Comparison of ENCODE assay signal across 12 cellular contexts in genomic region chr16:4377573-4378146, GRCh38. TPM values are rescaled to one million over a fixed set of nuclear protein-coding genes. Genes with fewer than 3 reads are reported as not detected.
DNase-seq lines count a peak whose midpoint lies in the region; ATAC-seq, FAIRE-seq and TF ChIP-seq lines count a peak whose summit lies in the region.
"Had no signal": no experiment of that assay in that cellular context is flagged by ENCODE, and none has a peak within 500 bp of the region (broad histone marks: within the 10 kb centered on the region; RNA-seq: fewer than 3 reads in every experiment).

No MANE protein-coding gene starts in this region.

- no peaks in the 10 kb centered on the region for H3K9me2 ChIP-seq in OCI-LY7 (ENCODE audit: insufficient read depth, low read length)

- intact Hi-C loops in pancreas (cut with DNase I), result no loop called here
- intact Hi-C loops in OCI-LY7 (cut with micrococcal nuclease; ENCODE audit: unreplicated experiment), result no loop called here

- H2AFZ ChIP-seq in OCI-LY7 (ENCODE audit: low read length), result no peak overlapping the region

- H3K4me3 ChIP-seq in BLaER1 (no peak overlapping the region), pancreas (no peak overlapping the region), OCI-LY7 (ENCODE audit: low read depth, low read length, poor library complexity, severe bottlenecking) (no peak overlapping the region)
- H3K4me3 ChIP-seq: spleen had no signal

- ATAC-seq in foreskin keratinocyte (peak; percentile 2), pancreas (peak in 1 of 4 donors; percentile 6), HG03460 (IDR thresholded peaks at IDR 0.05; ENCODE audit: unreplicated experiment) (no peak), left lobe of liver (no peak)
- ATAC-seq: activated CD8-positive, alpha-beta T cell treated with anti-CD3 and anti-CD28 coated beads for 36 hours had no signal

- H3K9ac ChIP-seq in BLaER1, result no peak overlapping the region

- H3K27me3 ChIP-seq in BLaER1 (no peaks in the 10 kb centered on the region), foreskin keratinocyte (no peaks in the 10 kb centered on the region), pancreas (no peaks in the 10 kb centered on the region)
- H3K27me3 ChIP-seq: spleen had no signal

- H3K4me2 ChIP-seq in BLaER1, result no peak overlapping the region; the same call in 1 of the 2 replicates
- no peak overlapping the region for H3K4me2 ChIP-seq in OCI-LY7 (ENCODE audit: low read length)

- no peak for FAIRE-seq in pancreas (lab: Jason Lieb, UNC)

- peaks cover 99% of the 10 kb centered on the region for H4K20me1 ChIP-seq in BLaER1
- peaks cover under 1% of the 10 kb centered on the region; the same call in 1 of the 2 replicates for H4K20me1 ChIP-seq in OCI-LY7 (ENCODE audit: insufficient read depth, low read length)

- POLR2A ChIA-PET in RWPE1 (lab: Yijun Ruan, JAX; ENCODE audit: low non-redundant PET) (no interaction called here), OCI-LY7 (lab: Charles Lee) (no interaction called here)

- WGBS in pancreas, 2 donors, result 62 to 68% methylated on average over 12 of the region's 12 CpGs

- BruUV-seq in OCI-LY7 (replicated peaks; lab: Mats Ljungman, UMichigan), result no TSS peak

- H3K79me2 ChIP-seq in OCI-LY7 (ENCODE audit: insufficient read depth, low read depth, low read length), result no peaks in the 10 kb centered on the region

- H3K9me3 ChIP-seq in BLaER1 (no peaks in the 10 kb centered on the region), pancreas (no peaks in the 10 kb centered on the region), OCI-LY7 (ENCODE audit: low read length) (no peaks in the 10 kb centered on the region)
- H3K9me3 ChIP-seq: spleen had no signal

- TF ChIP-seq CTCF in RWPE1 (conservative IDR thresholded peaks at IDR 0.05; ENCODE audit: low read depth), result no peak
- no peak for TF ChIP-seq CTCF in foreskin keratinocyte (conservative IDR thresholded peaks at IDR 0.05)
- TF ChIP-seq CTCF in pancreas (IDR thresholded peaks at IDR 0.05), result no peak
- TF ChIP-seq CTCF in OCI-LY7 (conservative IDR thresholded peaks at IDR 0.05; ENCODE audit: low read length), result no peak

- H3K4me1 ChIP-seq in BLaER1 (peaks cover 78% of the 10 kb centered on the region), foreskin keratinocyte (peaks cover 14% of the 10 kb centered on the region), pancreas (peaks cover 0 to 25% (median 24%) of the 10 kb centered on the region in 3 donors), OCI-LY7 (ENCODE audit: insufficient read depth, low read length, poor library complexity, severe bottlenecking) (peaks cover 8% of the 10 kb centered on the region)

- no peak for DNase-seq in RWPE1 (ENCODE audit: low spot score)
- no peak for DNase-seq in foreskin keratinocyte
- peak in 1 of 6 donors; percentile 60 for DNase-seq in pancreas
- no peak for DNase-seq in mesenteric fat pad (ENCODE audit: low spot score)
- DNase-seq in OCI-LY7 (ENCODE audit: low spot score), result no peak
- DNase-seq in left lobe of liver (ENCODE audit: low spot score), result no peak
- DNase-seq: activated CD8-positive, alpha-beta T cell treated with anti-CD3 and anti-CD28 coated beads for 36 hours; NCI-H2107; SHP77 treated with DMSO at 0.1 percent for 48 hours; spleen had no signal

- CTCF ChIA-PET in RWPE1 (lab: Yijun Ruan, JAX), result interaction anchor here (0.5 to 5.5 kb wide), 7 partner anchors 9 to 89 kb away, joined by 3 to 22 read pairs (median 7); partner anchors contain the start of gene PAM16
- CTCF ChIA-PET in OCI-LY7 (lab: Charles Lee; ENCODE audit: unreplicated experiment), result interaction anchor here (0.9 kb wide), 1 partner anchor 27 kb away, joined by 3 read pairs; no protein-coding TSS in a partner anchor

- H3K36me3 ChIP-seq in BLaER1 (peaks cover 58% of the 10 kb centered on the region), pancreas (peaks cover 0 to 7% (median 0%) of the 10 kb centered on the region in 3 donors), OCI-LY7 (ENCODE audit: insufficient read depth, low read length) (no peaks in the 10 kb centered on the region)

- H3K27ac ChIP-seq in BLaER1 (0 out of 2 replicates have a peak overlapping the region, but pooled peaks have one; percentile 9), RWPE1 (peak overlapping the region; percentile 99), foreskin keratinocyte (no peak overlapping the region), pancreas (peak overlapping the region in 3 of 4 donors; percentile 33 to 92 (median 86)), OCI-LY7 (ENCODE audit: low read depth, low read length, poor library complexity, severe bottlenecking) (no peak overlapping the region)

RNA-seq across cellular contexts. Expression of gene VASN, which starts 6.0 kb away (rescaled TPM):
- 1.8 and 2.3 TPM in 2 replicates for total RNA-seq in foreskin keratinocyte
- polyA plus RNA-seq in foreskin keratinocyte, result 1.5 and 2.0 TPM in 2 replicates
- 10 to 100 TPM in 1 of 6 donors, 1 to 10 TPM in 5; 3.1 to 10.1 (median 7.9) TPM for total RNA-seq in pancreas
- polyA plus RNA-seq in pancreas, result 10 to 100 TPM in 1 of 2 donors, 1 to 10 TPM in 1; 9.0 to 14.8 TPM
- total RNA-seq in mesenteric fat pad, result 26.6 TPM
- total RNA-seq in OCI-LY7 (2014; rRNA removed; shearing (Covaris generic)), result not detected in 2 replicates
- total RNA-seq in OCI-LY7 (2022), result not detected in 2 replicates
- total RNA-seq in left lobe of liver, result 22.3 TPM
- total RNA-seq: activated CD8-positive, alpha-beta T cell treated with anti-CD3 and anti-CD28 coated beads for 36 hours had no signal

RNA-seq across cellular contexts. Expression of gene PAM16, which starts 26.5 kb away (rescaled TPM):
- total RNA-seq in foreskin keratinocyte (42.8 and 49.2 TPM in 2 replicates), pancreas (10 to 100 TPM; 12.2 to 29.6 (median 22.7) TPM), mesenteric fat pad (38.2 TPM), OCI-LY7 (2022) (77.4 and 82.4 TPM in 2 replicates), left lobe of liver (41.0 TPM)
- polyA plus RNA-seq in foreskin keratinocyte (73.7 and 76.5 TPM in 2 replicates), pancreas (100 to 1,000 TPM in 1 of 2 donors, 10 to 100 TPM in 1; 69.6 to 106 TPM)
- total RNA-seq in OCI-LY7 (2014; rRNA removed; shearing (Covaris generic)), result 80.6 and 92.1 TPM in 2 replicates

RNA-seq across cellular contexts. Expression of gene CORO7, which starts 38.7 kb away (rescaled TPM):
- 22.7 and 24.3 TPM in 2 replicates for total RNA-seq in foreskin keratinocyte
- 17.1 and 17.5 TPM in 2 replicates for polyA plus RNA-seq in foreskin keratinocyte
- total RNA-seq in pancreas, result 10 to 100 TPM in 4 of 6 donors, 1 to 10 TPM in 2; 8.4 to 21.4 (median 14.2) TPM
- 10 to 100 TPM; 26.7 to 29.6 TPM for polyA plus RNA-seq in pancreas
- total RNA-seq in mesenteric fat pad, result 45.0 TPM
- total RNA-seq in OCI-LY7 (2014; rRNA removed; shearing (Covaris generic)), result 64.0 and 77.2 TPM in 2 replicates
- total RNA-seq in OCI-LY7 (2022), result 112 and 115 TPM in 2 replicates
- 9.6 TPM for total RNA-seq in left lobe of liver

RNA-seq across cellular contexts. Expression of gene DNAJA3, which starts 48.0 kb away (rescaled TPM):
- total RNA-seq in foreskin keratinocyte, result 62.4 and 67.4 TPM in 2 replicates
- 39.8 and 47.8 TPM in 2 replicates for polyA plus RNA-seq in foreskin keratinocyte
- total RNA-seq in pancreas, result 10 to 100 TPM; 21.0 to 33.7 (median 21.5) TPM
- 10 to 100 TPM; 20.3 to 23.0 TPM for polyA plus RNA-seq in pancreas
- 36.0 TPM for total RNA-seq in mesenteric fat pad
- total RNA-seq in OCI-LY7 (2014; rRNA removed; shearing (Covaris generic)), result 89.8 and 94.5 TPM in 2 replicates
- 89.7 and 94.3 TPM in 2 replicates for total RNA-seq in OCI-LY7 (2022)
- 57.0 TPM for total RNA-seq in left lobe of liver

Comparison
In these comparisons a context has a peak if more than half of its experiments do, and no peak if none do; other contexts are left out.
1. H3K27ac ChIP-seq: peak in BLaER1 (single experiment), RWPE1 (single experiment) and pancreas (3 of 4); none in foreskin keratinocyte (single experiment) and OCI-LY7 (single experiment).